8 cellular contexts compared by ENCODE assay signal in genomic region chr2:189466656-189467055, GRCh38. TPM values are rescaled to one million over a fixed set of nuclear protein-coding genes. Genes with fewer than 3 reads are reported as not detected.
DNase-seq lines count a peak whose midpoint lies in the region; ATAC-seq, FAIRE-seq and TF ChIP-seq lines count a peak whose summit lies in the region.

No MANE protein-coding gene starts in this region.

- TF ChIP-seq POLR2A in suprapubic skin (IDR thresholded peaks at IDR 0.05) (no peak), GM12892 (IDR thresholded peaks at IDR 0.05; ENCODE audit: low read depth, low read length) (no peak)

- no peak for FAIRE-seq in GM12892 (lab: Jason Lieb, UNC)

- H3K27ac ChIP-seq in C4-2B (no peak overlapping the region), suprapubic skin (no peak overlapping the region)

- no peak for TF ChIP-seq EP300 in suprapubic skin (IDR thresholded peaks at IDR 0.05)

- H3K4me1 ChIP-seq in suprapubic skin, result no peaks in the 10 kb centered on the region

- TF ChIP-seq CTCF in C4-2B (conservative IDR thresholded peaks at IDR 0.05) (peak; percentile 69), suprapubic skin (IDR thresholded peaks at IDR 0.05) (peak; percentile 14 to 42)

- ATAC-seq in SK-N-SH treated with all-trans-retinoic acid at 6 μM for 48 hours (peak; percentile 78; the same call in 2 of the 3 replicates), GM21529 (IDR thresholded peaks at IDR 0.05; ENCODE audit: unreplicated experiment) (no peak)

- DNase-seq in HCEC 1CT, result peak; percentile 13
- peak; percentile 20 for DNase-seq in glomerular visceral epithelial cell (ENCODE audit: extremely low spot score)
- DNase-seq in suprapubic skin (ENCODE audit: low spot score in 2 of 2), result no peak
- DNase-seq in effector CD4-positive, alpha-beta T cell, result no peak
- DNase-seq in GM12892 (ENCODE audit: insufficient read length), result no peak

- no peaks in the 10 kb centered on the region for H3K9me3 ChIP-seq in suprapubic skin

- no peak overlapping the region for H3K4me3 ChIP-seq in suprapubic skin

- no peaks in the 10 kb centered on the region for H3K27me3 ChIP-seq in suprapubic skin

- peaks cover 94% of the 10 kb centered on the region for H3K36me3 ChIP-seq in suprapubic skin

TF ChIP-seq in SK-N-SH treated with all-trans-retinoic acid at 6 μM for 48 hours, 23 proteins besides CTCF, POLR2A, EP300 and RAD21:
- TF ChIP-seq CSDC2 (CRISPR knock-in tag; IDR thresholded peaks at IDR 0.05) (no peak), GLIS3 (CRISPR knock-in tag; IDR thresholded peaks at IDR 0.05) (no peak), ESRRG (CRISPR knock-in tag; IDR thresholded peaks at IDR 0.05) (no peak), TSHZ2 (CRISPR knock-in tag; IDR thresholded peaks at IDR 0.05) (no peak)

RNA-seq across cellular contexts. Expression of gene WDR75, which starts 25.4 kb away (rescaled TPM):
- 100 to 1,000 TPM in 1 of 4 donors, 10 to 100 TPM in 3; 24.2 to 130 (median 41.1) TPM for total RNA-seq in suprapubic skin
- polyA plus RNA-seq in GM12892 (2012; ENCODE audit: missing spikeins), result 55.8 TPM

Comparison
In these comparisons a context has a peak if more than half of its experiments do, and no peak if none do; other contexts are left out.
1. DNase-seq: peak in HCEC 1CT (single experiment) and glomerular visceral epithelial cell (single experiment); none in suprapubic skin (0 of 2), effector CD4-positive, alpha-beta T cell (single experiment) and GM12892 (single experiment).